In the genomic region with DNA sequence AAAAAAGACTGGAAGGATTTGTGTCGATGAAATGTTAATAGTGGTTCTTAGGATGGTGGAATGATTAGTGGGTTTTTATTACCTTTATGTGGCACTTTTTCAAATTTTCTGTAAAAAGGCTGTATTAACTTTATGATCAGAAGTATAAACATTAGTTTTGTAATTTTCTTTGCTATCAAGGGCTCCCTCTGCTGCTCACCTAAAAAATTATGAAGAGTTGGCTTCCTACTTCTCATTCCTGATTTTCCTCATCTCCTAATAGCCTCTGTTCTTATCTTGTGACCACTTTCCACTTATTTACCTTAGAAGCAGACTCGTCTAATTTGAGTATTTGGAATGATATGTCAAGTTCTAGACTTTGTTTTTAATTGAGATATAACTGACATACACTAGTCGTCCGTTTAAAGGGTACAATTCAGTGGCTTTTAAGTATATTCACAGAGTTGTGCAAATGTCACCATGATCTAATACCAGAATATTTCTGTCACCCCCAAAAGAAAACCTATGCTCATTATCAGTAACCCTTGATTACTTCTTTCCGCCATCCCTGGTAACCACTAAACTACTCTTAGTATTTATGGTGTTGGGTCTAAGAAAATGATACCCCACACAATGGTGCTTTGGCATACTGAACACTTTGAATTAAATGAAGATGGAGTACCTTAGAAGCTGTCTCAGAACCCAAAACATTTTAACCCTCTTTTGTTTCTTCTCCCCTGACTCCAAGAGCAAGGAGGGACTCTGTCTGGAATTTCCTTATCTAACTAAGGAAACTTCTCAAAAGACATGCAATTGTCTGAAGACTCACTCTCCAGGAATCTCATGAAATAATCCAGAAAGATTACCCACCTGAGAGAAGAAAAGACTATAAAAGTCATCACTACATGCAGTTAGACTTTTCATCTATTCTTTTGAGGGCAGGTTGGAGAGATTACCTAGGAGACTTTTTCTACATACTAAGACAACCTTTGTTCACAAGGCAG, we compare ENCODE assay signal across 9 cellular contexts.
DNase-seq lines count a peak whose midpoint lies in the region; ATAC-seq, FAIRE-seq and TF ChIP-seq lines count a peak whose summit lies in the region.
"Had no signal": no experiment of that assay in that cellular context is flagged by ENCODE, and none has a peak within 500 bp of the region (broad histone marks: within the 10 kb centered on the region; RNA-seq: fewer than 3 reads in every experiment).

No MANE protein-coding gene starts in this region.

- H2AK5ac ChIP-seq in H1 (ENCODE audit: low read depth, low read length): no peak overlapping the region

- H2BK15ac ChIP-seq in H1 (ENCODE audit: low read length): no peak overlapping the region

- DNase-seq in GM03348 (ENCODE audit: low spot score) (peak; percentile 27), MM.1S (no peak), H1 (ENCODE audit: low read depth in 1 of 2, low spot score in 2 of 2) (no peak), prostate gland (ENCODE audit: low spot score) (no peak)
- DNase-seq in stimulated activated CD4-positive, alpha-beta T cell treated with anti-CD3 and anti-CD28 coated beads, Interleukin-4, amount 100 ng/mL, for 1 hour: no peak
- no peak for DNase-seq in stimulated activated CD4-positive, alpha-beta T cell treated with anti-CD3 and anti-CD28 coated beads, Interleukin-2, amount 100 ng/mL, for 24 hours
- DNase-seq: posterior cingulate gyrus had no signal

- H4K5ac ChIP-seq in H1 (ENCODE audit: insufficient read length, low read depth, low read length): no peak overlapping the region

- no peak overlapping the region for H4K91ac ChIP-seq in H1 (replicated peaks; ENCODE audit: insufficient read length, low read length)

- no peak overlapping the region for H3K9ac ChIP-seq in MM.1S (ENCODE audit: low read length)
- H3K9ac ChIP-seq in H1 (replicated peaks in 1 of 4; ENCODE audit: extremely low read depth in 1 of 4, low read depth in 3 of 4, low read length in 3 of 4): no peak overlapping the region

- H3K9me3 ChIP-seq in MM.1S (replicated peaks; ENCODE audit: insufficient read depth, low read length) (no peaks in the 10 kb centered on the region), H1 (ENCODE audit: insufficient read depth in 2 of 2, low read depth in 1 of 2, low read length in 1 of 2) (peaks cover 4 to 13% of the 10 kb centered on the region in 2 experiments; a peak in 3 of 4 replicates), prostate gland (no peaks in the 10 kb centered on the region)

- no peak overlapping the region for H2BK12ac ChIP-seq in H1 (ENCODE audit: low read depth, low read length)

- no peak overlapping the region for H2BK120ac ChIP-seq in H1 (replicated peaks; ENCODE audit: low read depth, low read length)

- H3K23me2 ChIP-seq in H1 (ENCODE audit: low read depth, low read length): no peaks in the 10 kb centered on the region; the same call in 1 of the 2 replicates

- POLR2A ChIA-PET in H1 (lab: Charles Lee; ENCODE audit: partially characterized antibody): no interaction called here

- H3K27me3 ChIP-seq in MM.1S (replicated peaks; ENCODE audit: insufficient read depth, low read length) (no peaks in the 10 kb centered on the region), H1 (replicated peaks in 1 of 4; ENCODE audit: control insufficient read depth in 3 of 4, extremely low read depth in 1 of 4, insufficient read depth in 3 of 4, low read length in 3 of 4) (no peaks in the 10 kb centered on the region), prostate gland (replicated peaks; ENCODE audit: insufficient read depth) (no peaks in the 10 kb centered on the region)

- H3K4me2 ChIP-seq in MM.1S (ENCODE audit: low read depth, low read length) (no peak overlapping the region), H1 (ENCODE audit: insufficient read depth in 1 of 2, low read depth in 2 of 2, low read length in 2 of 2) (no peak overlapping the region)

- H3K79me1 ChIP-seq in H1 (ENCODE audit: low read depth, low read length): no peaks in the 10 kb centered on the region

- H3K9me2 ChIP-seq in MM.1S (replicated peaks; ENCODE audit: insufficient read depth, low read length): no peaks in the 10 kb centered on the region

- H3K23ac ChIP-seq in H1 (ENCODE audit: insufficient read length): no peak overlapping the region

- H3K14ac ChIP-seq in H1 (ENCODE audit: insufficient read length): no peak overlapping the region

- intact Hi-C loops in prostate gland (cut with DNase I): loop anchor here (5.0 to 10.0 kb wide), 2 partner anchors 273 to 555 kb away; no protein-coding TSS in a partner anchor

- no peaks in the 10 kb centered on the region; the same call in 1 of the 2 replicates for H3F3A ChIP-seq in MM.1S (ENCODE audit: insufficient read depth, low read length)

- H4K20me1 ChIP-seq in MM.1S (ENCODE audit: insufficient read depth, low read length): no peaks in the 10 kb centered on the region
- H4K20me1 ChIP-seq in H1 (replicated peaks in 1 of 2; ENCODE audit: control insufficient read depth in 1 of 2, insufficient read depth in 2 of 2, low read length in 2 of 2): no peaks in the 10 kb centered on the region

- H3K4me1 ChIP-seq in MM.1S (ENCODE audit: low read length): peaks cover 11% of the 10 kb centered on the region
- H3K4me1 ChIP-seq in H1 (replicated peaks in 1 of 4; ENCODE audit: control insufficient read depth in 3 of 4, insufficient read depth in 4 of 4, low read length in 3 of 4): peaks cover 0 to 3% (median 1%) of the 10 kb centered on the region in 4 experiments; a peak in 2 of 7 replicates
- peaks cover 4% of the 10 kb centered on the region for H3K4me1 ChIP-seq in prostate gland (replicated peaks)

- no peak overlapping the region for H3K4ac ChIP-seq in H1 (replicated peaks; ENCODE audit: insufficient read length, low read depth, low read length)

- H2AFZ ChIP-seq in MM.1S (ENCODE audit: low read length) (no peak overlapping the region), H1 (ENCODE audit: low read length) (no peak overlapping the region)

- peak; percentile 43 to 47; a peak in 3 of 4 replicates for TF ChIP-seq RAD21 in H1 (IDR thresholded peaks at IDR 0.05 in 1 of 2, conservative IDR thresholded peaks at IDR 0.05 in 1 of 2; ENCODE audit: low read depth in 2 of 2, low read length in 2 of 2)

- no peak overlapping the region for H3K18ac ChIP-seq in H1 (ENCODE audit: extremely low read depth, low read length)

- H2BK5ac ChIP-seq in H1 (ENCODE audit: low read depth, low read length): no peak overlapping the region

- H3K79me2 ChIP-seq in MM.1S (ENCODE audit: low read length) (no peaks in the 10 kb centered on the region), H1 (ENCODE audit: control insufficient read depth in 1 of 2, insufficient read depth in 2 of 2, low read length in 2 of 2) (no peaks in the 10 kb centered on the region)

- peak; percentile 24 for FAIRE-seq in H1 (lab: Jason Lieb, UNC)

- TF ChIP-seq EP300 in H1 (IDR thresholded peaks at IDR 0.05; ENCODE audit: borderline replicate concordance in 1 of 2, low read depth in 2 of 2, low read length in 2 of 2): no peak

- no peak overlapping the region for H3K27ac ChIP-seq in MM.1S (ENCODE audit: low read length)
- H3K27ac ChIP-seq in H1 (ENCODE audit: low read depth, low read length): no peak overlapping the region
- H3K27ac ChIP-seq in prostate gland: no peak overlapping the region

- CTCF ChIA-PET in H1 (lab: Charles Lee; ENCODE audit: partially characterized antibody): interaction anchor here (0.6 to 1.1 kb wide), 3 partner anchors 10 to 57 kb away, joined by 3 to 4 read pairs (median 3); no protein-coding TSS in a partner anchor

- TF ChIP-seq POLR2A in H1 (IDR thresholded peaks at IDR 0.05; ENCODE audit: control extremely low read depth in 1 of 2, low read depth in 2 of 2, low read length in 2 of 2) (no peak), prostate gland (IDR thresholded peaks at IDR 0.05) (no peak)

- no peak for ATAC-seq in HG03280 (IDR thresholded peaks at IDR 0.05; ENCODE audit: unreplicated experiment)
- ATAC-seq in HG03571 (IDR thresholded peaks at IDR 0.05; ENCODE audit: unreplicated experiment): no peak

- no peak overlapping the region for H3K4me3 ChIP-seq in MM.1S (ENCODE audit: low read length)
- H3K4me3 ChIP-seq in H1 (ENCODE audit: extremely low read depth in 1 of 4, insufficient read depth in 2 of 4, low read depth in 3 of 4, low read length in 4 of 4): no peak overlapping the region
- H3K4me3 ChIP-seq in prostate gland: no peak overlapping the region

- 82 to 100% methylated on average over 1 to 5 of the region's 5 CpGs for WGBS in H1 (ENCODE audit: extremely low coverage in 1 of 2, insufficient coverage in 1 of 2, insufficient read length in 1 of 2, insufficient replicate concordance in 2 of 2, low coverage in 1 of 2, low lambda C conversion rate in 2 of 2, missing lambda C conversion rate in 1 of 2), 2 experiments
- WGBS in prostate gland: 71% methylated on average over 5 of the region's 5 CpGs

- no peaks in the 10 kb centered on the region for H3K36me3 ChIP-seq in MM.1S (replicated peaks; ENCODE audit: insufficient read depth, low read length)
- H3K36me3 ChIP-seq in H1 (ENCODE audit: control insufficient read depth in 2 of 4, insufficient read depth in 4 of 4, low read length in 3 of 4): no peaks in the 10 kb centered on the region; a peak in 1 of 8 replicates
- no peaks in the 10 kb centered on the region for H3K36me3 ChIP-seq in prostate gland

- H4K8ac ChIP-seq in H1 (ENCODE audit: extremely low read depth, insufficient read depth, low read length): no peak overlapping the region

- TF ChIP-seq CTCF in MM.1S (IDR thresholded peaks at IDR 0.05; ENCODE audit: low read length) (peak; percentile 36; the same call in 1 of the 2 replicates), H1 (IDR thresholded peaks at IDR 0.05; ENCODE audit: control extremely low read depth in 1 of 3, insufficient read depth in 1 of 3, low read depth in 1 of 3, low read length in 3 of 3) (peak in 2 of 3 experiments; percentile 22 to 29; a peak in 2 of 4 replicates), prostate gland (IDR thresholded peaks at IDR 0.05) (peak in 3 of 4 experiments; percentile 44 to 66 (median 65))

- no peak overlapping the region for H3K56ac ChIP-seq in H1 (replicated peaks; ENCODE audit: insufficient read length, low read depth, low read length)

- H2BK20ac ChIP-seq in H1 (ENCODE audit: low read length): no peak overlapping the region

TF ChIP-seq in H1, 55 proteins besides CTCF, POLR2A, EP300 and RAD21 (continues in another document):
- TF ChIP-seq ASH2L (IDR thresholded peaks at IDR 0.05; ENCODE audit: low read length) (no peak), SIN3A (conservative IDR thresholded peaks at IDR 0.05 in 1 of 2, IDR thresholded peaks at IDR 0.05 in 1 of 2; ENCODE audit: low read depth in 1 of 2, low read length in 2 of 2) (no peak), CBX8 (IDR thresholded peaks at IDR 0.05; ENCODE audit: borderline replicate concordance, low read depth, low read length) (no peak), RXRA (IDR thresholded peaks at IDR 0.05; ENCODE audit: insufficient read depth, low read depth, low read length) (no peak), PHF8 (conservative IDR thresholded peaks at IDR 0.05; ENCODE audit: low read depth, low read length) (no peak), EGR1 (IDR thresholded peaks at IDR 0.05; ENCODE audit: borderline replicate concordance, low read depth, low read length) (no peak)
